In the genomic region with DNA sequence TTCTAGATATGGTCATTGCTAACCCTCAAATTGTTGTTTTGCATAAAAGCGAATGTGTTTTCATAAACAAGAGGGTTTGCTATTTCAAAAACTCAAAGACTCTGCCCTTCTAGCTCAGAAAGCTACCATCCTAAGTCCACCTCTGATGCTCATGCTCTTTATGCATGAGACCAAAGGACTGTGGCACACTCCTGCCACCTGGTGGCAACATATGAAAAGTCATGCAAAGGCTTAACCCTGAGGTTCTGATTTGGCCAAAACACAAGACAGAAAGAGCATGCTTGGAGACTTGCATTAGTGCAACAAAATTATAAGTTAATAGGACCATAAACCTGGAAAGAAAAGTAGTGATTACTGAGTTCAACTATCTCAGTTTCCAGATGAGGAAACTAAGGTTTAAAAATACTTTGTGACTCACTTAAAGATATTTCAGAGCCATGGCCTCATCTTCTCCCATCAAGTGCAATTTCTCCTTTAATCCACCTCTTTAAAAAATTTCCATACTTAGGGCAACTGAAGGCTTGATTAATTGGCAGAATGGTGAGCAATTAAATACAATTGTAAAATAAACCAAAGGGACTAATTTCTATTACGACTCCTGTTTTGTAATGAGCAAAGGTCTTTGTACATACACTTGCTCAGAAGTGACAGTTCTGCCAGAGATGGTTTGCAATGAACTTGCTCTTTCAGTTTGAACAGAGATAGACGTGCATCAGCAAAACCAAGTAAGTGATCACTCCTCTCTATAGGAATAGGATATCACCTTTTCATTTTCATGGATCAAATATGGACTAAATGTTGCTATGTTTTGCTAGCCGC, we compare ENCODE assay signal across 8 cellular contexts.
DNase-seq lines count a peak whose midpoint lies in the region; ATAC-seq and TF ChIP-seq lines count a peak whose summit lies in the region.

No MANE protein-coding gene starts in this region.

- intact Hi-C loops in activated CD8-positive, alpha-beta T cell treated with anti-CD3 and anti-CD28 coated beads for 36 hours (cut with micrococcal nuclease): loop anchor here (5.0 kb wide), 1 partner anchor 35 kb away; no protein-coding TSS in a partner anchor

- CTCF ChIA-PET in activated CD8-positive, alpha-beta T cell treated with anti-CD3 and anti-CD28 coated beads for 36 hours (lab: Charles Lee): interaction anchor here (0.6 to 3.1 kb wide), 11 partner anchors 9 to 1331 kb away, joined by 3 to 10 read pairs (median 3); no protein-coding TSS in a partner anchor

- H3K4me3 Mint-ChIP-seq in activated CD8-positive, alpha-beta T cell treated with anti-CD3 and anti-CD28 coated beads for 36 hours: no peak overlapping the region
- H3K4me3 Mint-ChIP-seq in endothelial cell (ENCODE audit: unreplicated experiment): no peak overlapping the region
- peak overlapping the region; percentile 25 for H3K4me3 Mint-ChIP-seq in stimulated activated effector memory CD8-positive, alpha-beta T cell treated with anti-CD3 and anti-CD28 coated beads, Interleukin-12 subunit alpha, Interleukin-12 subunit beta, amount 100 ng/mL, for 72 hours

- H3K4me1 Mint-ChIP-seq in activated CD8-positive, alpha-beta T cell treated with anti-CD3 and anti-CD28 coated beads for 36 hours (ENCODE audit: low read depth): peaks cover 5% of the 10 kb centered on the region
- H3K4me1 Mint-ChIP-seq in endothelial cell (ENCODE audit: unreplicated experiment): peaks cover 12% of the 10 kb centered on the region
- peaks cover 30% of the 10 kb centered on the region for H3K4me1 Mint-ChIP-seq in stimulated activated effector memory CD8-positive, alpha-beta T cell treated with anti-CD3 and anti-CD28 coated beads, Interleukin-12 subunit alpha, Interleukin-12 subunit beta, amount 100 ng/mL, for 72 hours

- peak; percentile 78 for TF ChIP-seq CTCF in activated CD8-positive, alpha-beta T cell treated with anti-CD3 and anti-CD28 coated beads for 36 hours (IDR thresholded peaks at IDR 0.05)
- TF ChIP-seq CTCF in endothelial cell (IDR thresholded peaks at IDR 0.05; ENCODE audit: unreplicated experiment): peak; percentile 88

- POLR2A ChIA-PET in activated CD8-positive, alpha-beta T cell treated with anti-CD3 and anti-CD28 coated beads for 36 hours (lab: Charles Lee): no interaction called here

- no peaks in the 10 kb centered on the region for H3K9me3 Mint-ChIP-seq in activated CD8-positive, alpha-beta T cell treated with anti-CD3 and anti-CD28 coated beads for 36 hours
- no peaks in the 10 kb centered on the region for H3K9me3 Mint-ChIP-seq in endothelial cell (ENCODE audit: unreplicated experiment)
- no peaks in the 10 kb centered on the region for H3K9me3 Mint-ChIP-seq in stimulated activated effector memory CD8-positive, alpha-beta T cell treated with anti-CD3 and anti-CD28 coated beads, Interleukin-12 subunit alpha, Interleukin-12 subunit beta, amount 100 ng/mL, for 72 hours

- H3K27me3 Mint-ChIP-seq in activated CD8-positive, alpha-beta T cell treated with anti-CD3 and anti-CD28 coated beads for 36 hours: peaks cover 6% of the 10 kb centered on the region
- H3K27me3 Mint-ChIP-seq in endothelial cell (ENCODE audit: unreplicated experiment): no peaks in the 10 kb centered on the region

- no peaks in the 10 kb centered on the region for H3K36me3 Mint-ChIP-seq in activated CD8-positive, alpha-beta T cell treated with anti-CD3 and anti-CD28 coated beads for 36 hours (ENCODE audit: low read depth)
- no peaks in the 10 kb centered on the region for H3K36me3 Mint-ChIP-seq in endothelial cell (ENCODE audit: low read depth, unreplicated experiment)
- H3K36me3 Mint-ChIP-seq in stimulated activated effector memory CD8-positive, alpha-beta T cell treated with anti-CD3 and anti-CD28 coated beads, Interleukin-12 subunit alpha, Interleukin-12 subunit beta, amount 100 ng/mL, for 72 hours: no peaks in the 10 kb centered on the region

- ATAC-seq in GM19468 (IDR thresholded peaks at IDR 0.05; ENCODE audit: extremely low read depth, unreplicated experiment) (peak; percentile 80), HG03565 (IDR thresholded peaks at IDR 0.05; ENCODE audit: unreplicated experiment) (peak; percentile 57)
- peak; percentile 70 for ATAC-seq in activated CD8-positive, alpha-beta T cell treated with anti-CD3 and anti-CD28 coated beads for 36 hours
- peak; percentile 72 for ATAC-seq in stimulated activated effector memory CD8-positive, alpha-beta T cell treated with anti-CD3 and anti-CD28 coated beads, Interleukin-12 subunit alpha, Interleukin-12 subunit beta, amount 100 ng/mL, for 72 hours

- DNase-seq in D341Med (ENCODE audit: low spot score) (peak; percentile 70), NCI-H774 (lab: John Stamatoyannopoulos, UW) (peak; percentile 77), endothelial cell (ENCODE audit: low spot score) (peak; percentile 80), mucosa of gallbladder (ENCODE audit: low spot score) (peak; percentile 81)
- DNase-seq in activated CD8-positive, alpha-beta T cell treated with anti-CD3 and anti-CD28 coated beads for 36 hours: peak; percentile 80
- DNase-seq in stimulated activated effector memory CD8-positive, alpha-beta T cell treated with anti-CD3 and anti-CD28 coated beads, Interleukin-12 subunit alpha, Interleukin-12 subunit beta, amount 100 ng/mL, for 72 hours (ENCODE audit: low spot score in 2 of 2): peak; percentile 30 to 71

- H3K27ac Mint-ChIP-seq in activated CD8-positive, alpha-beta T cell treated with anti-CD3 and anti-CD28 coated beads for 36 hours: no peak overlapping the region
- no peak overlapping the region for H3K27ac Mint-ChIP-seq in endothelial cell (ENCODE audit: unreplicated experiment)
- H3K27ac Mint-ChIP-seq in stimulated activated effector memory CD8-positive, alpha-beta T cell treated with anti-CD3 and anti-CD28 coated beads, Interleukin-12 subunit alpha, Interleukin-12 subunit beta, amount 100 ng/mL, for 72 hours: peak overlapping the region; percentile 70

Comparison
In these comparisons a context has a peak if more than half of its experiments do, and no peak if none do; other contexts are left out.
1. Peak in every context shown above with its lines: DNase-seq and ATAC-seq.